Comparison of ENCODE assay signal across 12 cellular contexts in genomic region chr2:171406044-171406443, GRCh38. TPM values are rescaled to one million over a fixed set of nuclear protein-coding genes. Genes with fewer than 3 reads are reported as not detected.
DNase-seq lines count a peak whose midpoint lies in the region; ATAC-seq, FAIRE-seq and TF ChIP-seq lines count a peak whose summit lies in the region.
"Had no signal": no experiment of that assay in that cellular context is flagged by ENCODE, and none has a peak within 500 bp of the region (broad histone marks: within the 10 kb centered on the region; RNA-seq: fewer than 3 reads in every experiment).

No MANE protein-coding gene starts in this region.

- CTCF ChIA-PET in OCI-LY7 (lab: Charles Lee; ENCODE audit: unreplicated experiment): interaction anchor here (0.8 to 1.5 kb wide), 3 partner anchors 11 to 76 kb away, joined by 3 to 4 read pairs (median 4); no protein-coding TSS in a partner anchor

- H3K36me3 ChIP-seq in OCI-LY7 (ENCODE audit: insufficient read depth, low read length): peaks cover 30% of the 10 kb centered on the region
- H3K36me3 ChIP-seq in adrenal gland (replicated peaks in 1 of 2): no peaks in the 10 kb centered on the region
- H3K36me3 ChIP-seq: ovary had no signal

- no peaks in the 10 kb centered on the region for H3K27me3 ChIP-seq in adrenal gland
- H3K27me3 ChIP-seq: ovary had no signal

- no peaks in the 10 kb centered on the region for H3K27me3 Mint-ChIP-seq in osteocyte (ENCODE audit: unreplicated experiment)
- H3K27me3 Mint-ChIP-seq in activated T-helper 2 cell treated with anti-CD3 and anti-CD28 coated beads, Interferon-gamma antibody, Interleukin-2, Interleukin-4, amounts not matched to agents 10 μg/mL and 5 μg/mL and 100 μg/mL, durations not matched to agents 14 hours and 24 hours and 36 hours (ENCODE audit: low read depth): no peaks in the 10 kb centered on the region

- H3K4me3 ChIP-seq in OCI-LY7 (ENCODE audit: low read depth, low read length, poor library complexity, severe bottlenecking): no peak overlapping the region
- H3K4me3 ChIP-seq in adrenal gland: no peak overlapping the region
- H3K4me3 ChIP-seq: ovary had no signal

- peak overlapping the region; percentile 34 for H3K4me2 ChIP-seq in OCI-LY7 (ENCODE audit: low read length)

- peak overlapping the region; percentile 49 for H3K27ac ChIP-seq in OCI-LY7 (ENCODE audit: low read depth, low read length, poor library complexity, severe bottlenecking)
- H3K27ac ChIP-seq in adrenal gland: no peak overlapping the region
- H3K27ac ChIP-seq: ovary had no signal

- no peak overlapping the region for H3K4me3 Mint-ChIP-seq in osteocyte (ENCODE audit: unreplicated experiment)
- H3K4me3 Mint-ChIP-seq in activated T-helper 2 cell treated with anti-CD3 and anti-CD28 coated beads, Interferon-gamma antibody, Interleukin-2, Interleukin-4, amounts not matched to agents 10 μg/mL and 5 μg/mL and 100 μg/mL, durations not matched to agents 14 hours and 24 hours and 36 hours (ENCODE audit: low read depth): no peak overlapping the region

- WGBS in adrenal gland, 4 donors: 85 to 90% (median 88%) methylated on average over 1 of the region's 1 CpG

- ATAC-seq in GM21390 (IDR thresholded peaks at IDR 0.05; ENCODE audit: unreplicated experiment) (peak; percentile 46), HG03060 (IDR thresholded peaks at IDR 0.05; ENCODE audit: low read depth, unreplicated experiment) (peak; percentile 30)
- ATAC-seq: left lobe of liver had no signal

- no peaks in the 10 kb centered on the region for H3K9me2 ChIP-seq in OCI-LY7 (ENCODE audit: insufficient read depth, low read length)

- H2AFZ ChIP-seq in OCI-LY7 (ENCODE audit: low read length): peak overlapping the region; percentile 10; the same call in 1 of the 2 replicates

- DNase-seq in GM18507 (ENCODE audit: extremely low spot score, insufficient read length, low read depth): no peak
- peak; percentile 43 for DNase-seq in OCI-LY7 (ENCODE audit: low spot score)
- no peak for DNase-seq in midbrain (lab: John Stamatoyannopoulos, UW)
- no peak for DNase-seq in osteocyte (ENCODE audit: extremely low spot score, unreplicated experiment)
- DNase-seq in adrenal gland: no peak
- DNase-seq in activated T-helper 2 cell treated with anti-CD3 and anti-CD28 coated beads, Interferon-gamma antibody, Interleukin-2, Interleukin-4, amounts not matched to agents 10 μg/mL and 5 μg/mL and 100 μg/mL, durations not matched to agents 14 hours and 24 hours and 36 hours (ENCODE audit: low spot score): no peak
- DNase-seq: NCI-H1694 treated with DMSO at 0.1 percent for 48 hours; ovary; stimulated activated CD4-positive, alpha-beta T cell treated with anti-CD3 and anti-CD28 coated beads, Interleukin-1b, Interleukin-23, amount 100 ng/mL, for 48 hours had no signal

- H3K4me1 ChIP-seq in OCI-LY7 (ENCODE audit: insufficient read depth, low read length, poor library complexity, severe bottlenecking) (peaks cover 33% of the 10 kb centered on the region), adrenal gland (replicated peaks in 1 of 2) (peaks cover 5 to 7% of the 10 kb centered on the region in 2 donors)

- TF ChIP-seq POLR2A in adrenal gland (IDR thresholded peaks at IDR 0.05): no peak

- intact Hi-C loops in OCI-LY7 (cut with micrococcal nuclease; ENCODE audit: unreplicated experiment): no loop called here
- intact Hi-C loops in adrenal gland (cut with DNase I): no loop called here
- intact Hi-C loops in activated T-helper 2 cell treated with anti-CD3 and anti-CD28 coated beads, Interferon-gamma antibody, Interleukin-2, Interleukin-4, amounts not matched to agents 10 μg/mL and 5 μg/mL and 100 μg/mL, durations not matched to agents 14 hours and 24 hours and 36 hours (cut with micrococcal nuclease): no loop called here

- TF ChIP-seq CTCF in OCI-LY7 (conservative IDR thresholded peaks at IDR 0.05; ENCODE audit: low read length): no peak
- no peak for TF ChIP-seq CTCF in osteocyte (IDR thresholded peaks at IDR 0.05)
- no peak for TF ChIP-seq CTCF in adrenal gland (IDR thresholded peaks at IDR 0.05)

- no TSS peak for BruUV-seq in OCI-LY7 (replicated peaks; lab: Mats Ljungman, UMichigan)

- peaks cover 14% of the 10 kb centered on the region for H3K9me3 Mint-ChIP-seq in osteocyte (ENCODE audit: unreplicated experiment)
- H3K9me3 Mint-ChIP-seq in activated T-helper 2 cell treated with anti-CD3 and anti-CD28 coated beads, Interferon-gamma antibody, Interleukin-2, Interleukin-4, amounts not matched to agents 10 μg/mL and 5 μg/mL and 100 μg/mL, durations not matched to agents 14 hours and 24 hours and 36 hours: peaks cover 16% of the 10 kb centered on the region

- H3K9me3 ChIP-seq in OCI-LY7 (ENCODE audit: low read length) (peaks cover 25% of the 10 kb centered on the region), adrenal gland (replicated peaks in 1 of 3) (no peaks in the 10 kb centered on the region)
- H3K9me3 ChIP-seq: ovary had no signal

- no peak overlapping the region for H3K27ac Mint-ChIP-seq in osteocyte (ENCODE audit: unreplicated experiment)
- no peak overlapping the region for H3K27ac Mint-ChIP-seq in activated T-helper 2 cell treated with anti-CD3 and anti-CD28 coated beads, Interferon-gamma antibody, Interleukin-2, Interleukin-4, amounts not matched to agents 10 μg/mL and 5 μg/mL and 100 μg/mL, durations not matched to agents 14 hours and 24 hours and 36 hours

- H3K36me3 Mint-ChIP-seq in osteocyte (ENCODE audit: unreplicated experiment): peaks cover 6% of the 10 kb centered on the region
- H3K36me3 Mint-ChIP-seq in activated T-helper 2 cell treated with anti-CD3 and anti-CD28 coated beads, Interferon-gamma antibody, Interleukin-2, Interleukin-4, amounts not matched to agents 10 μg/mL and 5 μg/mL and 100 μg/mL, durations not matched to agents 14 hours and 24 hours and 36 hours (ENCODE audit: low read depth): peaks cover 42% of the 10 kb centered on the region

- FAIRE-seq in GM18507 (lab: Jason Lieb, UNC): peak; percentile 82

- H4K20me1 ChIP-seq in OCI-LY7 (ENCODE audit: insufficient read depth, low read length): no peaks in the 10 kb centered on the region

- peaks cover 4% of the 10 kb centered on the region; the same call in 1 of the 2 replicates for H3K79me2 ChIP-seq in OCI-LY7 (ENCODE audit: insufficient read depth, low read depth, low read length)

- H3K4me1 Mint-ChIP-seq in osteocyte (ENCODE audit: unreplicated experiment): peaks cover 46% of the 10 kb centered on the region
- peaks cover 54% of the 10 kb centered on the region for H3K4me1 Mint-ChIP-seq in activated T-helper 2 cell treated with anti-CD3 and anti-CD28 coated beads, Interferon-gamma antibody, Interleukin-2, Interleukin-4, amounts not matched to agents 10 μg/mL and 5 μg/mL and 100 μg/mL, durations not matched to agents 14 hours and 24 hours and 36 hours (ENCODE audit: low read depth)

- POLR2A ChIA-PET in OCI-LY7 (lab: Charles Lee): interaction anchor here (0.6 to 4.2 kb wide), 12 partner anchors 11 to 437 kb away, joined by 3 to 35 read pairs (median 5); no protein-coding TSS in a partner anchor

RNA-seq across cellular contexts. Expression of gene METTL8, which starts 27.7 kb away (rescaled TPM):
- 6.9 and 11.8 TPM in 2 replicates for total RNA-seq in OCI-LY7 (2014; rRNA removed; shearing (Covaris generic))
- 28.3 and 33.0 TPM in 2 replicates for total RNA-seq in OCI-LY7 (2022)
- 21.7 and 27.1 TPM in 2 replicates for total RNA-seq in osteocyte
- total RNA-seq in adrenal gland: 10 to 100 TPM; 13.8 to 37.5 (median 20.6) TPM
- 10 to 100 TPM in 1 of 3 donors, 1 to 10 TPM in 2; 3.3 to 24.7 (median 6.6) TPM for polyA plus RNA-seq in adrenal gland
- 38.2 and 39.9 TPM in 2 replicates for total RNA-seq in activated T-helper 2 cell treated with anti-CD3 and anti-CD28 coated beads, Interferon-gamma antibody, Interleukin-2, Interleukin-4, amounts not matched to agents 10 μg/mL and 5 μg/mL and 100 μg/mL, durations not matched to agents 14 hours and 24 hours and 36 hours

RNA-seq across cellular contexts. Expression of gene DCAF17, which starts 28.0 kb away (rescaled TPM):
- 24.1 and 25.9 TPM in 2 replicates for total RNA-seq in OCI-LY7 (2014; rRNA removed; shearing (Covaris generic))
- total RNA-seq in OCI-LY7 (2022): 39.8 and 40.9 TPM in 2 replicates
- 19.2 and 21.9 TPM in 2 replicates for total RNA-seq in osteocyte
- 10 to 100 TPM in 7 of 8 donors, 1 to 10 TPM in 1; 9.6 to 19.9 (median 17.3) TPM for total RNA-seq in adrenal gland
- 10 to 100 TPM in 1 of 3 donors, 1 to 10 TPM in 2; 2.6 to 13.6 (median 4.0) TPM for polyA plus RNA-seq in adrenal gland
- total RNA-seq in activated T-helper 2 cell treated with anti-CD3 and anti-CD28 coated beads, Interferon-gamma antibody, Interleukin-2, Interleukin-4, amounts not matched to agents 10 μg/mL and 5 μg/mL and 100 μg/mL, durations not matched to agents 14 hours and 24 hours and 36 hours: 22.6 and 23.7 TPM in 2 replicates
